In the genomic region with DNA sequence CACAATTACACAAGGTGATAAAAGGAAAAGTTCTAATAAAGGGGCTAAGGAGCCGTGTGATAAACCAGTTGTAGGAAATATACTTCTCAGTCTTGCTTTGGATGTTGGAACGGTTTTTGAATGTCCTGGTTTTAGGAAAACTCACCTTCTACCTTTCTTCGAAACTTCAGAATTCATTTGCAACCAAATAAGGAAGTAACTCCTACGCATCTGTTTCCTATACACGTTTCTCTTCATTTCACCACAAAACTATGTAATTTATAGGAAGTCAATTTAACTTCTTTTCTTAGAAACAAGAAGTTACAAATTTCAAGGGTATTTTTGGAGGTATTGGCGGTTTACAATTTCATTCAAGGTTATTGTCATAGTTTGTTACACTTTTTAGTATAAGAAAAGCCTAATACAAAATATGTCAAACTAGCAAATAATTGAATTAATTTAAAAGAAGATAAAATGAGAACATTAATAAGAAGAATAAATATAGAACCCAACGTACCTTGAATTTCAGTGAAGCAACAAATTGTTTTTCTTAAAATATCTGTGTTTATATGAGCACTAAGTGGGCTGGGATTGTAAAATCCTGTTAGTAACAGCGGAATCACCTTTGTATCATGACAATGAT, we compare ENCODE assay signal across 15 cellular contexts. TPM values are rescaled to one million over a fixed set of nuclear protein-coding genes. Genes with fewer than 3 reads are reported as not detected.
A peak's percentile ranks its signal among the peaks of the same experiment; 100 is the strongest.
DNase-seq lines count a peak whose midpoint lies in the region; ATAC-seq and TF ChIP-seq lines count a peak whose summit lies in the region.
"Had no signal": no experiment of that assay in that cellular context is flagged by ENCODE, and none has a peak within 500 bp of the region (broad histone marks: within the 10 kb centered on the region; RNA-seq: fewer than 3 reads in every experiment).

No MANE protein-coding gene starts in this region.

- peaks cover 4% of the 10 kb centered on the region for H3K9me3 ChIP-seq in smooth muscle cell (replicated peaks; ENCODE audit: low read depth)
- H3K9me3 ChIP-seq: ascending aorta, left lung, upper lobe of right lung had no signal

- H3K4me3 Mint-ChIP-seq in activated T-cell treated with anti-CD3 and anti-CD28 coated beads, Interleukin-2, amount 50 U/mL, for 24 hours, result peak overlapping the region; percentile 68
- peak overlapping the region; percentile 73 for H3K4me3 Mint-ChIP-seq in activated T-helper 17 cell treated with anti-CD3 and anti-CD28 coated beads, Interleukin-2, amount 50 U/mL, for 72 hours
- H3K4me3 Mint-ChIP-seq: endodermal cell had no signal

- H3K9me3 Mint-ChIP-seq in activated T-cell treated with anti-CD3 and anti-CD28 coated beads, Interleukin-2, amount 50 U/mL, for 24 hours, result peaks cover 10% of the 10 kb centered on the region
- peaks cover 4% of the 10 kb centered on the region for H3K9me3 Mint-ChIP-seq in activated T-helper 17 cell treated with anti-CD3 and anti-CD28 coated beads, Interleukin-2, amount 50 U/mL, for 72 hours

- no peaks in the 10 kb centered on the region for H3K79me2 ChIP-seq in smooth muscle cell (ENCODE audit: low read depth)

- no peaks in the 10 kb centered on the region for H3F3A ChIP-seq in smooth muscle cell (ENCODE audit: low read depth)

- H3K4me3 ChIP-seq in smooth muscle cell, result no peak overlapping the region
- H3K4me3 ChIP-seq: ascending aorta, left lung, upper lobe of right lung had no signal

- no peak for ATAC-seq in activated T-helper 17 cell treated with anti-CD3 and anti-CD28 coated beads, Interleukin-2, amount 50 U/mL, for 72 hours (replicated peaks)
- ATAC-seq: left lung, upper lobe of right lung had no signal

- H3K36me3 Mint-ChIP-seq in activated T-cell treated with anti-CD3 and anti-CD28 coated beads, Interleukin-2, amount 50 U/mL, for 24 hours (ENCODE audit: low read depth), result no peaks in the 10 kb centered on the region
- no peaks in the 10 kb centered on the region for H3K36me3 Mint-ChIP-seq in activated T-helper 17 cell treated with anti-CD3 and anti-CD28 coated beads, Interleukin-2, amount 50 U/mL, for 72 hours (ENCODE audit: low read depth)

- H3K27ac ChIP-seq in smooth muscle cell (ENCODE audit: low read depth), result peak overlapping the region; percentile 65
- H3K27ac ChIP-seq: ascending aorta, left lung, upper lobe of right lung had no signal

- no peaks in the 10 kb centered on the region for H3K36me3 ChIP-seq in smooth muscle cell (ENCODE audit: low read depth)
- H3K36me3 ChIP-seq: ascending aorta, left lung, upper lobe of right lung had no signal

- no peaks in the 10 kb centered on the region for H3K4me1 ChIP-seq in smooth muscle cell (ENCODE audit: low read depth)
- H3K4me1 ChIP-seq: ascending aorta had no signal

- H3K4me1 Mint-ChIP-seq in activated T-cell treated with anti-CD3 and anti-CD28 coated beads, Interleukin-2, amount 50 U/mL, for 24 hours (ENCODE audit: low read depth), result peaks cover 79% of the 10 kb centered on the region
- peaks cover 41% of the 10 kb centered on the region for H3K4me1 Mint-ChIP-seq in activated T-helper 17 cell treated with anti-CD3 and anti-CD28 coated beads, Interleukin-2, amount 50 U/mL, for 72 hours

- no peak overlapping the region for H3K9ac ChIP-seq in smooth muscle cell (ENCODE audit: low read depth)

- H3K4me2 ChIP-seq in smooth muscle cell, result no peak overlapping the region

- H3K27me3 Mint-ChIP-seq in activated T-cell treated with anti-CD3 and anti-CD28 coated beads, Interleukin-2, amount 50 U/mL, for 24 hours, result no peaks in the 10 kb centered on the region
- H3K27me3 Mint-ChIP-seq in activated T-helper 17 cell treated with anti-CD3 and anti-CD28 coated beads, Interleukin-2, amount 50 U/mL, for 72 hours, result no peaks in the 10 kb centered on the region

- peak overlapping the region; percentile 96 for H3K27ac Mint-ChIP-seq in activated T-cell treated with anti-CD3 and anti-CD28 coated beads, Interleukin-2, amount 50 U/mL, for 24 hours
- peak overlapping the region; percentile 77 for H3K27ac Mint-ChIP-seq in activated T-helper 17 cell treated with anti-CD3 and anti-CD28 coated beads, Interleukin-2, amount 50 U/mL, for 72 hours
- H3K27ac Mint-ChIP-seq: endodermal cell had no signal

- H2AFZ ChIP-seq in smooth muscle cell (ENCODE audit: low read depth), result no peak overlapping the region

- no peak for TF ChIP-seq CTCF in smooth muscle cell (IDR thresholded peaks at IDR 0.05; ENCODE audit: borderline replicate concordance, insufficient read depth, poor library complexity, severe bottlenecking)

- whole genome bisulfite sequencing in smooth muscle cell (ENCODE audit: low lambda C conversion rate), result 90% methylated on average over 8 of the region's 8 CpGs

- no peak for DNase-seq in activated T-cell treated with anti-CD3 and anti-CD28 coated beads, Interleukin-2, amount 50 U/mL, for 24 hours
- DNase-seq in activated T-cell treated with anti-CD3 and anti-CD28 coated beads, Interleukin-2, amount 50 U/mL, for 1 hour, result no peak
- DNase-seq in NOMO-1 (lab: John Stamatoyannopoulos, UW; ENCODE audit: unreplicated experiment in 2 of 2) (peak; percentile 89 to 96), smooth muscle cell (lab: John Stamatoyannopoulos, UW; ENCODE audit: unreplicated experiment) (no peak), kidney tubule cell (ENCODE audit: low spot score) (no peak), RKO (ENCODE audit: low spot score) (no peak)
- DNase-seq in stimulated activated CD4-positive, alpha-beta T cell treated with anti-CD3 and anti-CD28 coated beads, Interleukin-2, amount 100 ng/mL, for 48 hours, result no peak
- DNase-seq: ACHN; activated CD4-positive, alpha-beta T cell treated with anti-CD3 and anti-CD28 coated beads, Interleukin-2, amount 50 U/mL, for 4 hours; endodermal cell; left lung; NCI-H526 treated with DMSO at 0.1 percent for 48 hours; upper lobe of right lung had no signal

- H3K27me3 ChIP-seq in smooth muscle cell (ENCODE audit: low read depth), result no peaks in the 10 kb centered on the region
- H3K27me3 ChIP-seq: ascending aorta, left lung, upper lobe of right lung had no signal

- H4K20me1 ChIP-seq in smooth muscle cell (ENCODE audit: low read depth), result no peaks in the 10 kb centered on the region

RNA-seq across cellular contexts. Expression of a gene that starts 33.2 kb away (rescaled TPM):
- total RNA-seq in activated T-helper 17 cell treated with anti-CD3 and anti-CD28 coated beads, Interleukin-2, amount 50 U/mL, for 72 hours, result 100 to 1,000 TPM in 1 of 2 donors, 10 to 100 TPM in 1; 51.8 to 150 TPM
- total RNA-seq in smooth muscle cell, result 0.13 TPM in 1 of 2 replicates, not detected in the other
- polyA plus RNA-seq in smooth muscle cell, result not detected in 2 replicates
- total RNA-seq: endodermal cell had no signal

RNA-seq across cellular contexts. Expression of a gene that starts 33.4 kb away (rescaled TPM):
- not detected for total RNA-seq in activated T-helper 17 cell treated with anti-CD3 and anti-CD28 coated beads, Interleukin-2, amount 50 U/mL, for 72 hours
- not detected in 2 replicates for total RNA-seq in smooth muscle cell
- not detected in 2 replicates for polyA plus RNA-seq in smooth muscle cell
- total RNA-seq: ascending aorta, endodermal cell had no signal

Comparison
In these comparisons a context has a peak if more than half of its experiments do, and no peak if none do; other contexts are left out.
1. DNase-seq: peak in NOMO-1 (2 of 2); none in activated T-cell treated with anti-CD3 and anti-CD28 coated beads, Interleukin-2, amount 50 U/mL, for 24 hours (single experiment), activated T-cell treated with anti-CD3 and anti-CD28 coated beads, Interleukin-2, amount 50 U/mL, for 1 hour (single experiment), smooth muscle cell (single experiment), kidney tubule cell (single experiment), RKO (single experiment) and stimulated activated CD4-positive, alpha-beta T cell treated with anti-CD3 and anti-CD28 coated beads, Interleukin-2, amount 100 ng/mL, for 48 hours (0 of 2).
2. RNA of a gene that starts 33.2 kb away (total RNA-seq): 51.8 to 150 TPM in activated T-helper 17 cell treated with anti-CD3 and anti-CD28 coated beads, Interleukin-2, amount 50 U/mL, for 72 hours; 0.13 TPM in smooth muscle cell; every median in the first group is over 10 times any median in the second.